ENCODE assay signal across 21 cellular contexts in genomic region chr1:13487143-13487868, GRCh38. TPM values are rescaled to one million over a fixed set of nuclear protein-coding genes. Genes with fewer than 3 reads are reported as not detected.
DNase-seq lines count a peak whose midpoint lies in the region; ATAC-seq and TF ChIP-seq lines count a peak whose summit lies in the region.
"Had no signal": no experiment of that assay in that cellular context is flagged by ENCODE, and none has a peak within 500 bp of the region (broad histone marks: within the 10 kb centered on the region; RNA-seq: fewer than 3 reads in every experiment).

No MANE protein-coding gene starts in this region.

- in situ Hi-C loops in gastrocnemius medialis (cut with MboI; ENCODE audit: low sequenced_read_pairs in 4 of 4): no loop called here

- no peaks in the 10 kb centered on the region for H3F3A ChIP-seq in neural progenitor cell (ENCODE audit: low read depth)

- H3K4me1 ChIP-seq in gastrocnemius medialis (peaks cover 35 to 45% of the 10 kb centered on the region in 2 donors), neural progenitor cell (no peaks in the 10 kb centered on the region)
- H3K4me1 ChIP-seq: esophagus muscularis mucosa, HAP-1, Peyer's patch had no signal

- DNase-seq in Jurkat, Clone E6-1 (ENCODE audit: low read depth, low spot score): peak; percentile 94
- DNase-seq in NCI-H2171 (lab: John Stamatoyannopoulos, UW): peak; percentile 55
- peak; percentile 74 for DNase-seq in Right ventricle myocardium superior
- DNase-seq in gastrocnemius medialis: peak; percentile 93 to 97
- no peak for DNase-seq in neural progenitor cell (ENCODE audit: low spot score)
- no peak for DNase-seq in activated CD8-positive, alpha-beta memory T cell treated with anti-CD3 and anti-CD28 coated beads for 24 hours
- DNase-seq: activated CD4-positive, alpha-beta T cell treated with anti-CD3 and anti-CD28 coated beads for 1 hour; activated naive CD8-positive, alpha-beta T cell treated with anti-CD3 and anti-CD28 coated beads for 36 hours; CD8-positive, alpha-beta memory T cell; effector CD4-positive, alpha-beta T cell; natural killer cell; NK-92 treated with Interleukin-12 subunit alpha and Interleukin-12 subunit beta, amount 100 ng/mL, for 24 hours; Peyer's patch; SK-N-SH; stimulated activated naive CD4-positive, alpha-beta T cell; T1000 had no signal

- no peak overlapping the region for H3K4me2 ChIP-seq in neural progenitor cell
- H3K4me2 ChIP-seq: SK-N-SH had no signal

- H3K9me3 ChIP-seq in gastrocnemius medialis: no peaks in the 10 kb centered on the region
- H3K9me3 ChIP-seq in neural progenitor cell (ENCODE audit: low read depth): no peaks in the 10 kb centered on the region
- H3K9me3 ChIP-seq: esophagus muscularis mucosa, HAP-1, Peyer's patch, SK-N-SH, thoracic aorta had no signal

- no peaks in the 10 kb centered on the region for H3K79me2 ChIP-seq in neural progenitor cell (ENCODE audit: low read depth)

- H3K9me3 Mint-ChIP-seq in neural progenitor cell: no peaks in the 10 kb centered on the region
- H3K9me3 Mint-ChIP-seq: activated naive CD8-positive, alpha-beta T cell treated with anti-CD3 and anti-CD28 coated beads for 36 hours; natural killer cell had no signal

- intact Hi-C loops in Right ventricle myocardium superior (cut with DNase I) (no loop called here), gastrocnemius medialis (cut with DNase I; ENCODE audit: low total_unique reads) (loop anchor here (5.0 kb wide), 1 partner anchor 55 kb away; no protein-coding TSS in a partner anchor)

- H2AFZ ChIP-seq in neural progenitor cell (replicated peaks): no peak overlapping the region

- peak; percentile 95 for ATAC-seq in Right ventricle myocardium superior (ENCODE audit: poor library complexity)
- ATAC-seq in gastrocnemius medialis: peak; percentile 89 to 92
- ATAC-seq in GM21526 (IDR thresholded peaks at IDR 0.05; ENCODE audit: low FRiP score, unreplicated experiment): no peak
- ATAC-seq: natural killer cell had no signal

- peak overlapping the region; percentile 86 to 97 (median 94) for H3K27ac ChIP-seq in gastrocnemius medialis
- no peak overlapping the region for H3K27ac ChIP-seq in neural progenitor cell
- H3K27ac ChIP-seq: esophagus muscularis mucosa, Peyer's patch, thoracic aorta had no signal

- peak overlapping the region; percentile 47 for H3K4me3 ChIP-seq in Jurkat, Clone E6-1 (ENCODE audit: low read length)
- H3K4me3 ChIP-seq in gastrocnemius medialis (no peak overlapping the region), neural progenitor cell (no peak overlapping the region)
- H3K4me3 ChIP-seq: esophagus muscularis mucosa, HAP-1, Peyer's patch, thoracic aorta had no signal

- H3K9ac ChIP-seq in neural progenitor cell: no peak overlapping the region
- H3K9ac ChIP-seq: SK-N-SH had no signal

- TF ChIP-seq CTCF in gastrocnemius medialis (IDR thresholded peaks at IDR 0.05 in 4 of 5, conservative IDR thresholded peaks at IDR 0.05 in 1 of 5) (no peak), neural progenitor cell (IDR thresholded peaks at IDR 0.05) (no peak)

- no peaks in the 10 kb centered on the region for H3K36me3 Mint-ChIP-seq in neural progenitor cell
- H3K36me3 Mint-ChIP-seq: activated naive CD8-positive, alpha-beta T cell treated with anti-CD3 and anti-CD28 coated beads for 36 hours; CD8-positive, alpha-beta memory T cell; natural killer cell had no signal

- no peak overlapping the region for H3K4me3 Mint-ChIP-seq in neural progenitor cell
- H3K4me3 Mint-ChIP-seq: activated naive CD8-positive, alpha-beta T cell treated with anti-CD3 and anti-CD28 coated beads for 36 hours; CD8-positive, alpha-beta memory T cell; natural killer cell had no signal

- H3K27me3 Mint-ChIP-seq in neural progenitor cell (ENCODE audit: insufficient read depth, low read depth): peaks cover 9% of the 10 kb centered on the region

- no peaks in the 10 kb centered on the region for H3K4me1 Mint-ChIP-seq in neural progenitor cell
- H3K4me1 Mint-ChIP-seq: CD8-positive, alpha-beta memory T cell had no signal

- no peak overlapping the region for H3K27ac Mint-ChIP-seq in neural progenitor cell
- H3K27ac Mint-ChIP-seq: activated naive CD8-positive, alpha-beta T cell treated with anti-CD3 and anti-CD28 coated beads for 36 hours; CD8-positive, alpha-beta memory T cell; natural killer cell had no signal

- H3K36me3 ChIP-seq in gastrocnemius medialis: no peaks in the 10 kb centered on the region
- H3K36me3 ChIP-seq in neural progenitor cell: no peaks in the 10 kb centered on the region
- H3K36me3 ChIP-seq: esophagus muscularis mucosa, HAP-1, Peyer's patch, thoracic aorta had no signal

- TF ChIP-seq POLR2A in gastrocnemius medialis (IDR thresholded peaks at IDR 0.05): peak; percentile 62 to 65

- H3K27me3 ChIP-seq in gastrocnemius medialis: no peaks in the 10 kb centered on the region
- no peaks in the 10 kb centered on the region for H3K27me3 ChIP-seq in neural progenitor cell
- H3K27me3 ChIP-seq: Peyer's patch had no signal

- H4K20me1 ChIP-seq in neural progenitor cell (ENCODE audit: low read depth): no peaks in the 10 kb centered on the region

RNA-seq across cellular contexts. Expression of gene LRRC38, which starts 26.5 kb away (rescaled TPM):
- 10.0 TPM for polyA plus RNA-seq in Jurkat, Clone E6-1 (2012; ENCODE audit: insufficient read depth, insufficient read length)
- total RNA-seq in Right ventricle myocardium superior: not detected
- 1 to 10 TPM; 2.1 to 6.8 (median 5.7) TPM for total RNA-seq in gastrocnemius medialis
- total RNA-seq in neural progenitor cell (ENCODE audit: low replicate concordance): not detected in 2 replicates
- total RNA-seq: activated naive CD8-positive, alpha-beta T cell treated with anti-CD3 and anti-CD28 coated beads for 36 hours; CD8-positive, alpha-beta memory T cell; chondrocyte; natural killer cell; Peyer's patch; thoracic aorta had no signal
- polyA plus RNA-seq: CD8-positive, alpha-beta memory T cell had no signal

Comparison
In these comparisons a context has a peak if more than half of its experiments do, and no peak if none do; other contexts are left out.
1. DNase-seq: peak in Jurkat, Clone E6-1 (single experiment), NCI-H2171 (single experiment), Right ventricle myocardium superior (single experiment) and gastrocnemius medialis (2 of 2); none in neural progenitor cell (single experiment) and activated CD8-positive, alpha-beta memory T cell treated with anti-CD3 and anti-CD28 coated beads for 24 hours (single experiment).